ENCODE assay signal across 1 cellular context in the genomic region with DNA sequence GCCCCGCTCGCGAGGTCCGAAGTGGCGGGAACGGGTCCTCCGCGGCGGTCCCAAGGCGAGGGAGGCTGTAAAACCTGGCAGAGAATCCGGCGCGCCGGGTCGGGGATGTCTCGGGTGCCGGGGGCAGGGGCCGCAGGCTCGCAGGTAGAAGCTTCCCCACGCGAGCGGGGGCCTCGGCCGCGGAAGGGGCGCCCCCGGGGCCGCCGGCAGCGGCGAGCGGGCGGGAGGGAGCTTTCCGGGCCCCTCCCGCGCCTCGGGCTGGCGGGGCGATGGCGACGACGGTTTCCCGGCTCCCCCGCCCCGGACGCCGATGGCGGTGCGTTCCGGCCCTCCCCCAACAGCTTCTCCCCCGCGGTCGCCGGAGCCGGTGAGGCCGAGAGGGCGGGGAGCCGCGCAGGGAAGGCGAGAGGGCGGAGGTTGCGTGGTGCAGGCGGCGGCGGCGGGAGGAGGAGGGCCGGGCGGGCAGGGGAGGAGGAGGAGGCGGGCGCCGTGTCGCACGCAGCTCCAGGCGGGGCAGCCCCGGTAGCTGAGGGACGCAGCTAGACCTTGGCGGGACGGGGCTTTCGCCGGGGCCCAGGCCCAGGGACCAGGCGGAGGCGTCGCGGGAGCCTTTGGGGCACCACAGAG.
A peak's percentile ranks its signal among the peaks of the same experiment; 100 is the strongest.
TF ChIP-seq lines count a peak whose summit lies in the region.

TSS of gene CUL1 (plus strand) at position 507 of the 627 bp plus-strand sequence. CDS start 31,220 bp downstream, outside the sequence.

TF ChIP-seq in HepG2, 621 proteins besides CTCF, POLR2A, EP300 and RAD21 (continued from another document and continues in another):
- TF ChIP-seq TRAFD1 (CRISPR knock-in tag; IDR thresholded peaks at IDR 0.05; ENCODE audit: borderline replicate concordance) (no peak), XBP1 (CRISPR knock-in tag; IDR thresholded peaks at IDR 0.05) (no peak), AKNA (CRISPR knock-in tag; IDR thresholded peaks at IDR 0.05; ENCODE audit: borderline replicate concordance) (no peak), ERF (CRISPR knock-in tag; IDR thresholded peaks at IDR 0.05) (no peak; the same call in 1 of the 2 replicates), ATF1 (CRISPR knock-in tag; IDR thresholded peaks at IDR 0.05) (no peak), TCF7L2 (IDR thresholded peaks at IDR 0.05; ENCODE audit: low read depth, low read length) (no peak), ZNF430 (CRISPR knock-in tag; IDR thresholded peaks at IDR 0.05) (0 out of 2 replicates have a peak, but pooled peaks have one; percentile 49), WIZ (CRISPR knock-in tag; IDR thresholded peaks at IDR 0.05) (no peak), THYN1 (CRISPR knock-in tag; IDR thresholded peaks at IDR 0.05; ENCODE audit: borderline replicate concordance, low read depth) (no peak), ZNF160 (CRISPR knock-in tag; IDR thresholded peaks at IDR 0.05) (no peak; the same call in 1 of the 2 replicates), POLR2AphosphoS2 (IDR thresholded peaks at IDR 0.05; ENCODE audit: low read depth, low read length) (no peak), ZNF652 (CRISPR knock-in tag; IDR thresholded peaks at IDR 0.05; ENCODE audit: borderline replicate concordance, low read depth) (no peak), MIXL1 (CRISPR knock-in tag; IDR thresholded peaks at IDR 0.05) (no peak), DBP (CRISPR knock-in tag; IDR thresholded peaks at IDR 0.05; ENCODE audit: not compliant biosample characterization) (no peak), ZBTB37 (CRISPR knock-in tag; IDR thresholded peaks at IDR 0.05) (no peak), ZNF260 (CRISPR knock-in tag; IDR thresholded peaks at IDR 0.05; ENCODE audit: borderline replicate concordance, low read depth) (no peak), NFYC (CRISPR knock-in tag; IDR thresholded peaks at IDR 0.05) (no peak), MTA3 (CRISPR knock-in tag; IDR thresholded peaks at IDR 0.05) (no peak), ZC3H13 (CRISPR knock-in tag; IDR thresholded peaks at IDR 0.05) (peak; percentile 51; the same call in 1 of the 2 replicates), ZNF383 (CRISPR knock-in tag; IDR thresholded peaks at IDR 0.05; ENCODE audit: borderline replicate concordance) (no peak), ZFP41 (CRISPR knock-in tag; IDR thresholded peaks at IDR 0.05; ENCODE audit: borderline replicate concordance) (no peak), ZNF367 (CRISPR knock-in tag; IDR thresholded peaks at IDR 0.05; ENCODE audit: borderline replicate concordance) (peak; percentile 2; the same call in 1 of the 2 replicates), ZKSCAN5 (CRISPR knock-in tag; IDR thresholded peaks at IDR 0.05) (no peak), ZNF569 (CRISPR knock-in tag; IDR thresholded peaks at IDR 0.05; ENCODE audit: borderline replicate concordance) (no peak), ZNF607 (CRISPR knock-in tag; IDR thresholded peaks at IDR 0.05; ENCODE audit: borderline replicate concordance) (no peak; the same call in 1 of the 2 replicates), CSRNP2 (CRISPR knock-in tag; conservative IDR thresholded peaks at IDR 0.05; ENCODE audit: low read depth) (no peak), EZH2 (conservative IDR thresholded peaks at IDR 0.05; ENCODE audit: low read depth, low read length) (no peak)
- TF ChIP-seq, protein P1, sequence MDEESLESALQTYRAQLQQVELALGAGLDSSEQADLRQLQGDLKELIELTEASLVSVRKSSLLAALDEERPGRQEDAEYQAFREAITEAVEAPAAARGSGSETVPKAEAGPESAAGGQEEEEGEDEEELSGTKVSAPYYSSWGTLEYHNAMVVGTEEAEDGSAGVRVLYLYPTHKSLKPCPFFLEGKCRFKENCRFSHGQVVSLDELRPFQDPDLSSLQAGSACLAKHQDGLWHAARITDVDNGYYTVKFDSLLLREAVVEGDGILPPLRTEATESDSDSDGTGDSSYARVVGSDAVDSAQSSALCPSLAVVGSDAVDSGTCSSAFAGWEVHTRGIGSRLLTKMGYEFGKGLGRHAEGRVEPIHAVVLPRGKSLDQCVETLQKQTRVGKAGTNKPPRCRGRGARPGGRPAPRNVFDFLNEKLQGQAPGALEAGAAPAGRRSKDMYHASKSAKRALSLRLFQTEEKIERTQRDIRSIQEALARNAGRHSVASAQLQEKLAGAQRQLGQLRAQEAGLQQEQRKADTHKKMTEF (CRISPR knock-in tag; IDR thresholded peaks at IDR 0.05), result no peak
- TF ChIP-seq, protein P2, sequence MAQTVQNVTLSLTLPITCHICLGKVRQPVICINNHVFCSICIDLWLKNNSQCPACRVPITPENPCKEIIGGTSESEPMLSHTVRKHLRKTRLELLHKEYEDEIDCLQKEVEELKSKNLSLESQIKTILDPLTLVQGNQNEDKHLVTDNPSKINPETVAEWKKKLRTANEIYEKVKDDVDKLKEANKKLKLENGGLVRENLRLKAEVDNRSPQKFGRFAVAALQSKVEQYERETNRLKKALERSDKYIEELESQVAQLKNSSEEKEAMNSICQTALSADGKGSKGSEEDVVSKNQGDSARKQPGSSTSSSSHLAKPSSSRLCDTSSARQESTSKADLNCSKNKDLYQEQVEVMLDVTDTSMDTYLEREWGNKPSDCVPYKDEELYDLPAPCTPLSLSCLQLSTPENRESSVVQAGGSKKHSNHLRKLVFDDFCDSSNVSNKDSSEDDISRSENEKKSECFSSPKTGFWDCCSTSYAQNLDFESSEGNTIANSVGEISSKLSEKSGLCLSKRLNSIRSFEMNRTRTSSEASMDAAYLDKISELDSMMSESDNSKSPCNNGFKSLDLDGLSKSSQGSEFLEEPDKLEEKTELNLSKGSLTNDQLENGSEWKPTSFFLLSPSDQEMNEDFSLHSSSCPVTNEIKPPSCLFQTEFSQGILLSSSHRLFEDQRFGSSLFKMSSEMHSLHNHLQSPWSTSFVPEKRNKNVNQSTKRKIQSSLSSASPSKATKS (CRISPR knock-in tag; IDR thresholded peaks at IDR 0.05), result no peak
- TF ChIP-seq, protein P3, sequence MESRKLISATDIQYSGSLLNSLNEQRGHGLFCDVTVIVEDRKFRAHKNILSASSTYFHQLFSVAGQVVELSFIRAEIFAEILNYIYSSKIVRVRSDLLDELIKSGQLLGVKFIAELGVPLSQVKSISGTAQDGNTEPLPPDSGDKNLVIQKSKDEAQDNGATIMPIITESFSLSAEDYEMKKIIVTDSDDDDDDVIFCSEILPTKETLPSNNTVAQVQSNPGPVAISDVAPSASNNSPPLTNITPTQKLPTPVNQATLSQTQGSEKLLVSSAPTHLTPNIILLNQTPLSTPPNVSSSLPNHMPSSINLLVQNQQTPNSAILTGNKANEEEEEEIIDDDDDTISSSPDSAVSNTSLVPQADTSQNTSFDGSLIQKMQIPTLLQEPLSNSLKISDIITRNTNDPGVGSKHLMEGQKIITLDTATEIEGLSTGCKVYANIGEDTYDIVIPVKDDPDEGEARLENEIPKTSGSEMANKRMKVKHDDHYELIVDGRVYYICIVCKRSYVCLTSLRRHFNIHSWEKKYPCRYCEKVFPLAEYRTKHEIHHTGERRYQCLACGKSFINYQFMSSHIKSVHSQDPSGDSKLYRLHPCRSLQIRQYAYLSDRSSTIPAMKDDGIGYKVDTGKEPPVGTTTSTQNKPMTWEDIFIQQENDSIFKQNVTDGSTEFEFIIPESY (CRISPR knock-in tag; IDR thresholded peaks at IDR 0.05), result no peak
- TF ChIP-seq, protein P4, sequence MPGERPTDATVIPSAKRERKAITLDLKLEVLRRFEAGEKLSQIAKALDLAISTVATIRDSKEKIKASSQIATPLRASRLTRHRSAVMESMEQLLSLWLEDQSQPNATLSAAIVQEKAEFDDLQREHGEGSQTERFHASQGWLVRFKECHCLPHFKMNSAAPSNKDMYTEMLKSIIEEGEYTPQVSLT (CRISPR knock-in tag; IDR thresholded peaks at IDR 0.05; ENCODE audit: borderline replicate concordance, low read depth), result no peak
- TF ChIP-seq, protein P5, sequence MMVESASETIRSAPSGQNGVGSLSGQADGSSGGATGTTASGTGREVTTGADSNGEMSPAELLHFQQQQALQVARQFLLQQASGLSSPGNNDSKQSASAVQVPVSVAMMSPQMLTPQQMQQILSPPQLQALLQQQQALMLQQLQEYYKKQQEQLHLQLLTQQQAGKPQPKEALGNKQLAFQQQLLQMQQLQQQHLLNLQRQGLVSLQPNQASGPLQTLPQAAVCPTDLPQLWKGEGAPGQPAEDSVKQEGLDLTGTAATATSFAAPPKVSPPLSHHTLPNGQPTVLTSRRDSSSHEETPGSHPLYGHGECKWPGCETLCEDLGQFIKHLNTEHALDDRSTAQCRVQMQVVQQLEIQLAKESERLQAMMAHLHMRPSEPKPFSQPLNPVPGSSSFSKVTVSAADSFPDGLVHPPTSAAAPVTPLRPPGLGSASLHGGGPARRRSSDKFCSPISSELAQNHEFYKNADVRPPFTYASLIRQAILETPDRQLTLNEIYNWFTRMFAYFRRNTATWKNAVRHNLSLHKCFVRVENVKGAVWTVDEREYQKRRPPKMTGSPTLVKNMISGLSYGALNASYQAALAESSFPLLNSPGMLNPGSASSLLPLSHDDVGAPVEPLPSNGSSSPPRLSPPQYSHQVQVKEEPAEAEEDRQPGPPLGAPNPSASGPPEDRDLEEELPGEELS (CRISPR knock-in tag; IDR thresholded peaks at IDR 0.05), result no peak
